Comparison of ENCODE assay signal across 8 cellular contexts in the genomic region with DNA sequence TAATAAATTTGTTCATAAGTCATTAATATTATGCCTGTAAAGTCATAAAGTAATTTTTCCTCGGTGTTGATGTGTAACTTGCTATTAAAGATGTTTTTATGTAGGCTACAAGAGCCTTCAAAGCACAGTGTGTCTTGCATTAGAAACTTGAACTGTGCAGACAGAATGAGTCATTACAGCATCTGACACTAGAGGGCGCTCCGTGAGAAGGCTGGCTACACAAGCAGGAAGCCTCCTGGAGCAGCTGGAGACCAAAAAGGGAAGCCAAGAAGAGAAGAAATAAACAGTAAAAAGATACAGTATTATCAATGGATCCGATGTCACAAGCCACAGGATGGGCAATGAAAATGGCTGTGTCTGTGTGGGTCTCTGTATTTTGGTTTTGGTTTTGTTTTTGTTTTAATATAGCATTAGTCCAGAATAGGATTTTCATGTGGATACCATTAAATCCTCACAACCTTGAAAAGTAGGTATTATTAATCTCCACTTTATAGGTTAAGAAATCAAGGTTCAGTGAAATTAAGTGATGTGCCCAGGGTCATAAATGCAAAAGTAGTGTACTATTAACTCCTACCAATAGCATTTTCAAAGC. TPM values are rescaled to one million over a fixed set of nuclear protein-coding genes. Genes with fewer than 3 reads are reported as not detected.
DNase-seq lines count a peak whose midpoint lies in the region; ATAC-seq and TF ChIP-seq lines count a peak whose summit lies in the region.

No MANE protein-coding gene starts in this region.

- TF ChIP-seq RAD21 in HCT116 (IDR thresholded peaks at IDR 0.05; ENCODE audit: low read depth), result peak; percentile 96

- peak overlapping the region; percentile 5; the same call in 1 of the 2 replicates for H3K4me2 ChIP-seq in HCT116 (ENCODE audit: low read length)

- POLR2A ChIA-PET in HCT116 (lab: Charles Lee), result no interaction called here

- BruUV-seq in HCT116 (replicated peaks; lab: Mats Ljungman, UMichigan), result no TSS peak

- H3K36me3 ChIP-seq in HCT116 (ENCODE audit: control insufficient read depth in 1 of 2, insufficient read depth in 2 of 2, low read length in 2 of 2), result no peaks in the 10 kb centered on the region
- no peaks in the 10 kb centered on the region for H3K36me3 ChIP-seq in uterus

- no peak for TF ChIP-seq POLR2A in HCT116 (IDR thresholded peaks at IDR 0.05; ENCODE audit: borderline replicate concordance, extremely low read depth, insufficient read depth, insufficient read length)
- no peak for TF ChIP-seq POLR2A in NB4 (IDR thresholded peaks at IDR 0.05; ENCODE audit: extremely low read depth, insufficient read length)
- no peak for TF ChIP-seq POLR2A in uterus (IDR thresholded peaks at IDR 0.05)

- H2AFZ ChIP-seq in HCT116 (ENCODE audit: low read depth, low read length, poor library complexity, severe bottlenecking), result peak overlapping the region; percentile 70

- DNase-seq in GF-D8 (lab: John Stamatoyannopoulos, UW) (peak; percentile 63), HCT116 (ENCODE audit: low read depth, low spot score) (peak; percentile 65), NB4 (ENCODE audit: low read depth) (peak; percentile 92), glutamatergic neuron (peak; percentile 88), posterior vena cava (ENCODE audit: low spot score) (peak; percentile 88), uterus (peak; percentile 75 to 86)
- DNase-seq in activated naive CD4-positive, alpha-beta T cell treated with anti-CD3 and anti-CD28 coated beads, Interleukin-2, amount 10 ng/mL, durations not matched to agents 7 days and 5 days, result peak; percentile 92

- H3K9me3 ChIP-seq in HCT116 (ENCODE audit: control insufficient read depth in 1 of 2, insufficient read depth in 1 of 2, low read depth in 1 of 2, low read length in 2 of 2) (no peaks in the 10 kb centered on the region), uterus (no peaks in the 10 kb centered on the region)

- H3K9me3 Mint-ChIP-seq in activated naive CD4-positive, alpha-beta T cell treated with anti-CD3 and anti-CD28 coated beads, Interleukin-2, amount 10 ng/mL, durations not matched to agents 7 days and 5 days, result no peaks in the 10 kb centered on the region
- H3K9me3 Mint-ChIP-seq in glutamatergic neuron (ENCODE audit: unreplicated experiment), result no peaks in the 10 kb centered on the region

- no peak overlapping the region for H3K27ac ChIP-seq in HCT116 (ENCODE audit: low read depth, low read length)
- H3K27ac ChIP-seq in uterus, result no peak overlapping the region

- H3K9ac ChIP-seq in HCT116 (ENCODE audit: low read length), result no peak overlapping the region

- H3K4me1 ChIP-seq in HCT116 (ENCODE audit: control insufficient read depth in 1 of 2, insufficient read depth in 2 of 2, low read length in 2 of 2) (peaks cover 0 to 4% of the 10 kb centered on the region in 2 experiments; a peak in 1 of 4 replicates), uterus (no peaks in the 10 kb centered on the region)

- H3K79me2 ChIP-seq in HCT116 (ENCODE audit: insufficient read depth, low read length), result no peaks in the 10 kb centered on the region

- intact Hi-C loops in HCT116 (cut with micrococcal nuclease), result loop anchor here (1.0 kb wide), 1 partner anchor 183 kb away; no protein-coding TSS in a partner anchor
- intact Hi-C loops in posterior vena cava (cut with DNase I), result loop anchor here (5.0 kb wide), 2 partner anchors 183 to 188 kb away; no protein-coding TSS in a partner anchor
- intact Hi-C loops in uterus (cut with DNase I; ENCODE audit: low total_unique reads), result no loop called here

- no peak overlapping the region for H3K27ac Mint-ChIP-seq in activated naive CD4-positive, alpha-beta T cell treated with anti-CD3 and anti-CD28 coated beads, Interleukin-2, amount 10 ng/mL, durations not matched to agents 7 days and 5 days
- no peak overlapping the region for H3K27ac Mint-ChIP-seq in glutamatergic neuron (ENCODE audit: unreplicated experiment)

- H3K4me1 Mint-ChIP-seq in activated naive CD4-positive, alpha-beta T cell treated with anti-CD3 and anti-CD28 coated beads, Interleukin-2, amount 10 ng/mL, durations not matched to agents 7 days and 5 days, result peaks cover 2% of the 10 kb centered on the region
- peaks cover 8% of the 10 kb centered on the region for H3K4me1 Mint-ChIP-seq in glutamatergic neuron (ENCODE audit: low read depth, unreplicated experiment)

- no peak overlapping the region for H3K4me3 ChIP-seq in HCT116 (replicated peaks in 1 of 2; ENCODE audit: low read depth in 1 of 2, low read length in 2 of 2)
- H3K4me3 ChIP-seq in NB4 (ENCODE audit: low read depth, low read length), result no peak overlapping the region
- no peak overlapping the region for H3K4me3 ChIP-seq in uterus

- CTCF ChIA-PET in HCT116 (lab: Charles Lee), result interaction anchor here (0.6 to 1.3 kb wide), 10 partner anchors 11 to 184 kb away, joined by 3 to 9 read pairs (median 4); no protein-coding TSS in a partner anchor
- CTCF ChIA-PET in activated naive CD4-positive, alpha-beta T cell treated with anti-CD3 and anti-CD28 coated beads, Interleukin-2, amount 10 ng/mL, durations not matched to agents 7 days and 5 days (lab: Charles Lee), result interaction anchor here (0.6 to 2.4 kb wide), 14 partner anchors 17 to 319 kb away, joined by 3 to 20 read pairs (median 4); a partner anchor contains a TSS

- TF ChIP-seq CTCF in HCT116 (IDR thresholded peaks at IDR 0.05 in 2 of 3, conservative IDR thresholded peaks at IDR 0.05 in 1 of 3; ENCODE audit: borderline replicate concordance in 1 of 3, insufficient read depth in 1 of 3, low read depth in 2 of 3, low read length in 2 of 3), result peak; percentile 88 to 96 (median 89)
- peak; percentile 91 for TF ChIP-seq CTCF in NB4 (IDR thresholded peaks at IDR 0.05; ENCODE audit: low read depth, low read length)
- peak; percentile 93 for TF ChIP-seq CTCF in glutamatergic neuron (IDR thresholded peaks at IDR 0.05; ENCODE audit: partially characterized antibody, unreplicated experiment)
- TF ChIP-seq CTCF in uterus (IDR thresholded peaks at IDR 0.05), result peak; percentile 82 to 90 (median 84)

- H3K27me3 ChIP-seq in HCT116 (ENCODE audit: insufficient read depth, low read length), result no peaks in the 10 kb centered on the region
- no peaks in the 10 kb centered on the region for H3K27me3 ChIP-seq in uterus

- H3K9me2 ChIP-seq in HCT116 (ENCODE audit: insufficient read depth), result no peaks in the 10 kb centered on the region

- H3K4me3 Mint-ChIP-seq in activated naive CD4-positive, alpha-beta T cell treated with anti-CD3 and anti-CD28 coated beads, Interleukin-2, amount 10 ng/mL, durations not matched to agents 7 days and 5 days, result no peak overlapping the region
- H3K4me3 Mint-ChIP-seq in glutamatergic neuron (ENCODE audit: unreplicated experiment), result no peak overlapping the region

- H3K27me3 Mint-ChIP-seq in activated naive CD4-positive, alpha-beta T cell treated with anti-CD3 and anti-CD28 coated beads, Interleukin-2, amount 10 ng/mL, durations not matched to agents 7 days and 5 days, result peaks cover 18% of the 10 kb centered on the region
- H3K27me3 Mint-ChIP-seq in glutamatergic neuron (ENCODE audit: unreplicated experiment), result no peaks in the 10 kb centered on the region

- no peaks in the 10 kb centered on the region for H3K36me3 Mint-ChIP-seq in activated naive CD4-positive, alpha-beta T cell treated with anti-CD3 and anti-CD28 coated beads, Interleukin-2, amount 10 ng/mL, durations not matched to agents 7 days and 5 days
- H3K36me3 Mint-ChIP-seq in glutamatergic neuron (ENCODE audit: unreplicated experiment), result no peaks in the 10 kb centered on the region

- RAD21 ChIA-PET in HCT116 (lab: Charles Lee; ENCODE audit: low non-redundant PET in 1 of 2, low total read pairs in 2 of 2, uncharacterized antibody in 2 of 2, unreplicated experiment in 2 of 2), result no interaction called here

- peak; percentile 96 for ATAC-seq in HCT116
- peak; percentile 94 for ATAC-seq in SK-N-SH treated with all-trans-retinoic acid at 6 μM for 48 hours

- H4K20me1 ChIP-seq in HCT116 (ENCODE audit: insufficient read depth), result no peaks in the 10 kb centered on the region

TF ChIP-seq in HCT116, 20 proteins besides CTCF, POLR2A, EP300 and RAD21 (continues in another document):
- TF ChIP-seq, protein P1, sequence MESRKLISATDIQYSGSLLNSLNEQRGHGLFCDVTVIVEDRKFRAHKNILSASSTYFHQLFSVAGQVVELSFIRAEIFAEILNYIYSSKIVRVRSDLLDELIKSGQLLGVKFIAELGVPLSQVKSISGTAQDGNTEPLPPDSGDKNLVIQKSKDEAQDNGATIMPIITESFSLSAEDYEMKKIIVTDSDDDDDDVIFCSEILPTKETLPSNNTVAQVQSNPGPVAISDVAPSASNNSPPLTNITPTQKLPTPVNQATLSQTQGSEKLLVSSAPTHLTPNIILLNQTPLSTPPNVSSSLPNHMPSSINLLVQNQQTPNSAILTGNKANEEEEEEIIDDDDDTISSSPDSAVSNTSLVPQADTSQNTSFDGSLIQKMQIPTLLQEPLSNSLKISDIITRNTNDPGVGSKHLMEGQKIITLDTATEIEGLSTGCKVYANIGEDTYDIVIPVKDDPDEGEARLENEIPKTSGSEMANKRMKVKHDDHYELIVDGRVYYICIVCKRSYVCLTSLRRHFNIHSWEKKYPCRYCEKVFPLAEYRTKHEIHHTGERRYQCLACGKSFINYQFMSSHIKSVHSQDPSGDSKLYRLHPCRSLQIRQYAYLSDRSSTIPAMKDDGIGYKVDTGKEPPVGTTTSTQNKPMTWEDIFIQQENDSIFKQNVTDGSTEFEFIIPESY (IDR thresholded peaks at IDR 0.05; ENCODE audit: extremely low read depth, insufficient replicate concordance, low read length), result no peak
- no peak for TF ChIP-seq CBX3 (IDR thresholded peaks at IDR 0.05; ENCODE audit: low read depth)

TF ChIP-seq in SK-N-SH treated with all-trans-retinoic acid at 6 μM for 48 hours, 23 proteins besides CTCF, POLR2A, EP300 and RAD21 (continues in another document):
- TF ChIP-seq ZFP30 (CRISPR knock-in tag; IDR thresholded peaks at IDR 0.05), result peak; percentile 40; the same call in 1 of the 2 replicates
- TF ChIP-seq, protein P2, sequence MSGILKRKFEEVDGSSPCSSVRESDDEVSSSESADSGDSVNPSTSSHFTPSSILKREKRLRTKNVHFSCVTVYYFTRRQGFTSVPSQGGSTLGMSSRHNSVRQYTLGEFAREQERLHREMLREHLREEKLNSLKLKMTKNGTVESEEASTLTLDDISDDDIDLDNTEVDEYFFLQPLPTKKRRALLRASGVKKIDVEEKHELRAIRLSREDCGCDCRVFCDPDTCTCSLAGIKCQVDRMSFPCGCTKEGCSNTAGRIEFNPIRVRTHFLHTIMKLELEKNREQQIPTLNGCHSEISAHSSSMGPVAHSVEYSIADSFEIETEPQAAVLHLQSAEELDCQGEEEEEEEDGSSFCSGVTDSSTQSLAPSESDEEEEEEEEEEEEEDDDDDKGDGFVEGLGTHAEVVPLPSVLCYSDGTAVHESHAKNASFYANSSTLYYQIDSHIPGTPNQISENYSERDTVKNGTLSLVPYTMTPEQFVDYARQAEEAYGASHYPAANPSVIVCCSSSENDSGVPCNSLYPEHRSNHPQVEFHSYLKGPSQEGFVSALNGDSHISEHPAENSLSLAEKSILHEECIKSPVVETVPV (CRISPR knock-in tag; IDR thresholded peaks at IDR 0.05), result no peak
- no peak for TF ChIP-seq RARB (CRISPR knock-in tag; IDR thresholded peaks at IDR 0.05)

RNA-seq across cellular contexts. Expression of a gene that starts 16.1 kb away (rescaled TPM):
- total RNA-seq in HCT116 (2021; ENCODE audit: unreplicated experiment) (15.0 TPM), glutamatergic neuron (ENCODE audit: unreplicated experiment) (54.9 TPM), posterior vena cava (1 to 10 TPM; 5.6 to 8.6 TPM), uterus (10 to 100 TPM; 12.0 to 47.4 (median 17.8) TPM)
- polyA plus RNA-seq in HCT116 (2012), result 9.2 and 11.5 TPM in 2 replicates
